Comparison of ENCODE assay signal across 33 cellular contexts in genomic region chr19:44636439-44637389, GRCh38. TPM values are rescaled to one million over a fixed set of nuclear protein-coding genes. Genes with fewer than 3 reads are reported as not detected.
DNase-seq lines count a peak whose midpoint lies in the region; ATAC-seq and TF ChIP-seq lines count a peak whose summit lies in the region.
"Had no signal": no experiment of that assay in that cellular context is flagged by ENCODE, and none has a peak within 500 bp of the region (broad histone marks: within the 10 kb centered on the region; RNA-seq: fewer than 3 reads in every experiment).

No MANE protein-coding gene starts in this region.

- H4K20me1 ChIP-seq in BLaER1 treated with 17β-estradiol and CSF1 and Interleukin-3, amounts not matched to agents 10 nM and 100 nM, result no peaks in the 10 kb centered on the region
- H4K20me1 ChIP-seq in osteoblast (ENCODE audit: insufficient read depth, low read length), result no peaks in the 10 kb centered on the region

- TF ChIP-seq CTCF in RWPE1 (conservative IDR thresholded peaks at IDR 0.05; ENCODE audit: low read depth) (no peak), osteoblast (IDR thresholded peaks at IDR 0.05; ENCODE audit: extremely low read depth, low read depth, low read length) (no peak)

- H3K9ac ChIP-seq in BLaER1 treated with 17β-estradiol and CSF1 and Interleukin-3, amounts not matched to agents 10 nM and 100 nM, result peak overlapping the region in 2 of 11 experiments; percentile 30 to 33; a peak in 3 of 22 replicates

- H3K4me3 ChIP-seq in BLaER1 treated with 17β-estradiol and CSF1 and Interleukin-3, amounts not matched to agents 10 nM and 100 nM, result no peak overlapping the region
- H3K4me3 ChIP-seq in osteoblast (ENCODE audit: insufficient read depth, low read length), result no peak overlapping the region
- H3K4me3 ChIP-seq: ovary, thoracic aorta had no signal

- no peaks in the 10 kb centered on the region for H3K79me2 ChIP-seq in osteoblast (ENCODE audit: insufficient read depth, low read length)

- H2AFZ ChIP-seq in osteoblast (ENCODE audit: low read length), result no peak overlapping the region

- POLR2A ChIA-PET in RWPE1 (lab: Yijun Ruan, JAX; ENCODE audit: low non-redundant PET), result interaction anchor here (0.6 kb wide), 1 partner anchor 106 kb away, joined by 3 read pairs; no protein-coding TSS in a partner anchor

- CTCF ChIA-PET in RWPE1 (lab: Yijun Ruan, JAX), result interaction anchor here (0.8 to 2.4 kb wide), 2 partner anchors 10 to 66 kb away, joined by 5 read pairs; no protein-coding TSS in a partner anchor

- no peaks in the 10 kb centered on the region for H3K9me3 ChIP-seq in BLaER1 treated with 17β-estradiol and CSF1 and Interleukin-3, amounts not matched to agents 10 nM and 100 nM (replicated peaks in 1 of 11)
- H3K9me3 ChIP-seq in osteoblast (ENCODE audit: low read depth, low read length), result no peaks in the 10 kb centered on the region
- H3K9me3 ChIP-seq: ovary, thoracic aorta had no signal

- H3K27ac ChIP-seq in BLaER1 treated with 17β-estradiol and CSF1 and Interleukin-3, amounts not matched to agents 10 nM and 100 nM, result peak overlapping the region in 4 of 11 experiments; percentile 16 to 67 (median 50); a peak in 7 of 22 replicates
- H3K27ac ChIP-seq in RWPE1 (peak overlapping the region; percentile 80), osteoblast (ENCODE audit: low read depth, low read length) (peak overlapping the region; percentile 87)
- H3K27ac ChIP-seq: ovary had no signal

- H3K4me1 ChIP-seq in BLaER1 treated with 17β-estradiol and CSF1 and Interleukin-3, amounts not matched to agents 10 nM and 100 nM, result peaks cover 0 to 45% (median 6%) of the 10 kb centered on the region in 10 experiments; a peak in 10 of 20 replicates
- peaks cover 35% of the 10 kb centered on the region for H3K4me1 ChIP-seq in osteoblast (ENCODE audit: insufficient read depth, low read length)

- ATAC-seq in left colon, result peak; percentile 90
- no peak for ATAC-seq in GM21529 (IDR thresholded peaks at IDR 0.05; ENCODE audit: unreplicated experiment)
- no peak for ATAC-seq in HG03469 (IDR thresholded peaks at IDR 0.05; ENCODE audit: unreplicated experiment)
- ATAC-seq in HG03521 (IDR thresholded peaks at IDR 0.05; ENCODE audit: unreplicated experiment), result no peak
- ATAC-seq: CD8-positive, alpha-beta T cell; natural killer cell; stimulated activated naive CD8-positive, alpha-beta T cell treated with anti-CD3 and anti-CD28 coated beads, Interleukin-15, Interleukin-2, amounts not matched to agents 100 U/mL and 50 U/mL, for 24 hours; T-cell had no signal

- no peaks in the 10 kb centered on the region for H3K27me3 ChIP-seq in BLaER1 treated with 17β-estradiol and CSF1 and Interleukin-3, amounts not matched to agents 10 nM and 100 nM
- no peaks in the 10 kb centered on the region for H3K27me3 ChIP-seq in osteoblast (ENCODE audit: insufficient read depth, low read length)
- H3K27me3 ChIP-seq: ovary had no signal

- H3K36me3 ChIP-seq in BLaER1 treated with 17β-estradiol and CSF1 and Interleukin-3, amounts not matched to agents 10 nM and 100 nM, result no peaks in the 10 kb centered on the region
- H3K36me3 ChIP-seq in osteoblast (ENCODE audit: insufficient read depth, low read length), result no peaks in the 10 kb centered on the region
- H3K36me3 ChIP-seq: ovary, thoracic aorta had no signal

- intact Hi-C loops in left colon (cut with DNase I, micrococcal nuclease), result no loop called here

- no peak for DNase-seq in RWPE1 (ENCODE audit: low spot score)
- peak in 1 of 2 donors; percentile 18 for DNase-seq in left colon
- no peak for DNase-seq in osteoblast (ENCODE audit: insufficient read length, low spot score, missing footprints)
- no peak for DNase-seq in COR-L47 (lab: John Stamatoyannopoulos, UW)
- DNase-seq: activated CD4-positive, alpha-beta T cell treated with anti-CD3 and anti-CD28 coated beads, Interleukin-2, amount 10 ng/mL, durations not matched to agents 24 days and 14 days; activated CD8-positive, alpha-beta memory T cell treated with anti-CD3 and anti-CD28 coated beads for 24 hours; activated effector memory CD4-positive, alpha-beta T cell treated with Interleukin-2 at 50 U/mL for 16 hours; activated T-cell treated with anti-CD3 and anti-CD28 coated beads for 4 hours; CD8-positive, alpha-beta T cell; DMS153; effector memory CD4-positive, alpha-beta T cell; islet precursor cell; left ventricle myocardium superior; natural killer cell; NCI-H1048; NCI-H1694; NCI-H774; ovary; retina; stimulated activated CD4-positive, alpha-beta T cell treated with anti-CD3 and anti-CD28 coated beads, Interleukin-1b, Interleukin-23, amount 100 ng/mL, for 48 hours; stimulated activated naive CD8-positive, alpha-beta T cell treated with anti-CD3 and anti-CD28 coated beads, Interleukin-15, Interleukin-2, amounts not matched to agents 100 U/mL and 50 U/mL, for 24 hours; T-cell had no signal

- H3K4me2 ChIP-seq in BLaER1 treated with 17β-estradiol and CSF1 and Interleukin-3, amounts not matched to agents 10 nM and 100 nM, result peak overlapping the region in 6 of 11 experiments; percentile 24 to 80 (median 75); a peak in 11 of 22 replicates
- peak overlapping the region; percentile 65 for H3K4me2 ChIP-seq in osteoblast (ENCODE audit: insufficient read depth, low read length)

RNA-seq across cellular contexts. Expression of gene PVR, which starts 7.0 kb away (rescaled TPM):
- total RNA-seq in left colon (10 to 100 TPM; 31.0 to 35.7 TPM), osteoblast (50.1 and 53.6 TPM in 2 replicates)

RNA-seq across cellular contexts. Expression of gene IGSF23, which starts 23.4 kb away (rescaled TPM):
- not detected for total RNA-seq in left colon
- not detected in 2 replicates for total RNA-seq in osteoblast
- total RNA-seq: A172; activated CD4-positive, alpha-beta T cell treated with anti-CD3 and anti-CD28 coated beads, Interleukin-2, amount 10 ng/mL, durations not matched to agents 24 days and 14 days; bronchial epithelial cell; CD8-positive, alpha-beta T cell; glomerular endothelial cell; left ventricle myocardium superior; mesothelial cell of epicardium; natural killer cell; RPMI7951; SK-MEL-5; T-cell; thoracic aorta had no signal

RNA-seq across cellular contexts. Expression of gene CEACAM19, which starts 34.6 kb away (rescaled TPM):
- total RNA-seq in left colon (1 to 10 TPM; 6.5 to 6.6 TPM), osteoblast (0.72 and 1.2 TPM in 2 replicates)
- total RNA-seq: A172 had no signal
